Comparison of ENCODE assay signal across 21 cellular contexts in the genomic region with DNA sequence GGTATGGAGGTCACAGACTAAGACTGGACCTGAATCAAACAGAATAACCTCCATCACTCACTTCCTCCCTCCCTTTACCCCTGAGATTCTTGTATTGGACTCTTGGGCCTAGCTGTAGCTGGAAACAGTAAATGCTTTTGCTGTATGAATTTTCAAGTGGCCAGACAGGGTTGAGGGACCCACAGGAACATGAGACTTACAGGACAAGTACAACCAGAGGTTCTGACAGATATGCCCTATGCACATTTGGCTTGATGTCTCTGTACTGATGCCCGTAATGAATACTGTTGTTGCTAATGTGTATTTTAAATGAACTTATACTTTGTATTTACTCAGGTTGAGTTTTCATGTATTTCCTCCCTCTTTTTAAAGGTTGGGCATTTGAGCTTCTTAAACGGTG.
A peak's percentile ranks its signal among the peaks of the same experiment; 100 is the strongest.
DNase-seq lines count a peak whose midpoint lies in the region; ATAC-seq and TF ChIP-seq lines count a peak whose summit lies in the region.
"Had no signal": no experiment of that assay in that cellular context is flagged by ENCODE, and none has a peak within 500 bp of the region (broad histone marks: within the 10 kb centered on the region; RNA-seq: fewer than 3 reads in every experiment).

No MANE protein-coding gene starts in this region.

- H3K27ac ChIP-seq in IMR-90 (ENCODE audit: insufficient read depth, low read length), result no peak overlapping the region
- H3K27ac ChIP-seq: A549; BLaER1 treated with 17β-estradiol and CSF1 and Interleukin-3, amounts not matched to agents 10 nM and 100 nM had no signal

- H2BK20ac ChIP-seq in IMR-90 (ENCODE audit: low read depth, low read length), result no peak overlapping the region

- 0 out of 2 replicates have a peak overlapping the region, but pooled peaks have one; percentile 30 for H3K14ac ChIP-seq in IMR-90 (replicated peaks; ENCODE audit: low read depth, low read length)

- TF ChIP-seq RAD21 in IMR-90 (IDR thresholded peaks at IDR 0.05; ENCODE audit: low read length), result no peak

- in situ Hi-C loops in IMR-90 (cut with MboI; ENCODE audit: low sequenced_read_pairs), result no loop called here

- no peak overlapping the region for H2BK5ac ChIP-seq in IMR-90 (ENCODE audit: low read depth, low read length, poor library complexity, severe bottlenecking)

- no peak overlapping the region; the same call in 1 of the 2 replicates for H3K4ac ChIP-seq in IMR-90 (ENCODE audit: low read depth, low read length)

- no peak for TF ChIP-seq POLR2A in IMR-90 (IDR thresholded peaks at IDR 0.05; ENCODE audit: low read depth, low read length)

- H3K23ac ChIP-seq in IMR-90 (ENCODE audit: low read depth, low read length), result no peak overlapping the region

- intact Hi-C loops in activated CD8-positive, alpha-beta T cell treated with anti-CD3 and anti-CD28 coated beads for 36 hours (cut with micrococcal nuclease), result no loop called here
- intact Hi-C loops in IMR-90 (cut with micrococcal nuclease), result no loop called here

- no peaks in the 10 kb centered on the region for H3K4me1 ChIP-seq in IMR-90 (ENCODE audit: control insufficient read depth, insufficient read depth, low read length)
- H3K4me1 ChIP-seq: A549; BE2C; BLaER1 treated with 17β-estradiol and CSF1 and Interleukin-3, amounts not matched to agents 10 nM and 100 nM had no signal

- no peaks in the 10 kb centered on the region for H3K27me3 Mint-ChIP-seq in activated CD8-positive, alpha-beta T cell treated with anti-CD3 and anti-CD28 coated beads, Interleukin-2, amount 10 ng/mL, durations not matched to agents 7 days and 5 days (ENCODE audit: low read depth)
- H3K27me3 Mint-ChIP-seq in activated CD8-positive, alpha-beta T cell treated with anti-CD3 and anti-CD28 coated beads for 36 hours, result no peaks in the 10 kb centered on the region
- no peaks in the 10 kb centered on the region for H3K27me3 Mint-ChIP-seq in stimulated activated naive CD8-positive, alpha-beta T cell treated with anti-CD3 and anti-CD28 coated beads, Interleukin-15, amount 100 ng/mL, for 72 hours
- H3K27me3 Mint-ChIP-seq: CD4-positive, alpha-beta T cell; CD8-positive, alpha-beta memory T cell had no signal

- no peak overlapping the region for H3K27ac Mint-ChIP-seq in activated CD8-positive, alpha-beta T cell treated with anti-CD3 and anti-CD28 coated beads, Interleukin-2, amount 10 ng/mL, durations not matched to agents 7 days and 5 days
- no peak overlapping the region for H3K27ac Mint-ChIP-seq in activated CD8-positive, alpha-beta T cell treated with anti-CD3 and anti-CD28 coated beads for 36 hours
- H3K27ac Mint-ChIP-seq in stimulated activated naive CD8-positive, alpha-beta T cell treated with anti-CD3 and anti-CD28 coated beads, Interleukin-15, amount 100 ng/mL, for 72 hours, result no peak overlapping the region
- H3K27ac Mint-ChIP-seq: CD14-positive monocyte; CD4-positive, alpha-beta T cell had no signal

- dilution Hi-C loops in IMR-90 (cut with HindIII; ENCODE audit: low sequenced_read_pairs, unreplicated experiment), result no loop called here

- H3K4me3 ChIP-seq in IMR-90 (ENCODE audit: insufficient read depth, low read depth, low read length), result no peak overlapping the region
- H3K4me3 ChIP-seq: A549; BLaER1 treated with 17β-estradiol and CSF1 and Interleukin-3, amounts not matched to agents 10 nM and 100 nM had no signal

- BruUV-seq in IMR-90 (replicated peaks; lab: Mats Ljungman, UMichigan), result no TSS peak

- no peak overlapping the region for H4K5ac ChIP-seq in IMR-90 (ENCODE audit: low read depth, low read length)

- no peak overlapping the region for H2AK5ac ChIP-seq in IMR-90 (ENCODE audit: low read depth, low read length)

- no peak overlapping the region for H3K4me3 Mint-ChIP-seq in activated CD8-positive, alpha-beta T cell treated with anti-CD3 and anti-CD28 coated beads, Interleukin-2, amount 10 ng/mL, durations not matched to agents 7 days and 5 days
- H3K4me3 Mint-ChIP-seq in activated CD8-positive, alpha-beta T cell treated with anti-CD3 and anti-CD28 coated beads for 36 hours, result no peak overlapping the region
- no peak overlapping the region for H3K4me3 Mint-ChIP-seq in stimulated activated naive CD8-positive, alpha-beta T cell treated with anti-CD3 and anti-CD28 coated beads, Interleukin-15, amount 100 ng/mL, for 72 hours
- H3K4me3 Mint-ChIP-seq: CD14-positive monocyte; CD4-positive, alpha-beta T cell; CD8-positive, alpha-beta memory T cell had no signal

- POLR2A ChIA-PET in activated CD8-positive, alpha-beta T cell treated with anti-CD3 and anti-CD28 coated beads, Interleukin-2, amount 10 ng/mL, durations not matched to agents 7 days and 5 days (lab: Charles Lee), result no interaction called here
- POLR2A ChIA-PET in activated CD8-positive, alpha-beta T cell treated with anti-CD3 and anti-CD28 coated beads for 36 hours (lab: Charles Lee), result no interaction called here
- POLR2A ChIA-PET in IMR-90 (lab: Charles Lee; ENCODE audit: unreplicated experiment), result no interaction called here

- no CpG with 5 or more reads among the region's 2 CpGs for WGBS in IMR-90 (ENCODE audit: extremely low coverage in 2 of 2, insufficient read length in 1 of 2), 2 experiments

- H2AFZ ChIP-seq in IMR-90 (replicated peaks; ENCODE audit: low read length, poor library complexity), result no peak overlapping the region

- H3K4me1 Mint-ChIP-seq in activated CD8-positive, alpha-beta T cell treated with anti-CD3 and anti-CD28 coated beads, Interleukin-2, amount 10 ng/mL, durations not matched to agents 7 days and 5 days (ENCODE audit: low read depth), result no peaks in the 10 kb centered on the region
- H3K4me1 Mint-ChIP-seq in activated CD8-positive, alpha-beta T cell treated with anti-CD3 and anti-CD28 coated beads for 36 hours (ENCODE audit: low read depth), result no peaks in the 10 kb centered on the region
- H3K4me1 Mint-ChIP-seq in stimulated activated naive CD8-positive, alpha-beta T cell treated with anti-CD3 and anti-CD28 coated beads, Interleukin-15, amount 100 ng/mL, for 72 hours, result no peaks in the 10 kb centered on the region
- H3K4me1 Mint-ChIP-seq: CD14-positive monocyte had no signal

- TF ChIP-seq CTCF in activated CD8-positive, alpha-beta T cell treated with anti-CD3 and anti-CD28 coated beads for 36 hours (IDR thresholded peaks at IDR 0.05), result no peak
- TF ChIP-seq CTCF in IMR-90 (conservative IDR thresholded peaks at IDR 0.05; ENCODE audit: low read depth, low read length), result no peak

- H2BK120ac ChIP-seq in IMR-90 (ENCODE audit: low read depth, low read length), result no peak overlapping the region

- peaks cover 19% of the 10 kb centered on the region for H3K9me3 Mint-ChIP-seq in activated CD8-positive, alpha-beta T cell treated with anti-CD3 and anti-CD28 coated beads, Interleukin-2, amount 10 ng/mL, durations not matched to agents 7 days and 5 days (ENCODE audit: insufficient read depth)
- peaks cover 16% of the 10 kb centered on the region for H3K9me3 Mint-ChIP-seq in activated CD8-positive, alpha-beta T cell treated with anti-CD3 and anti-CD28 coated beads for 36 hours
- H3K9me3 Mint-ChIP-seq in stimulated activated naive CD8-positive, alpha-beta T cell treated with anti-CD3 and anti-CD28 coated beads, Interleukin-15, amount 100 ng/mL, for 72 hours, result peaks cover 11 to 27% of the 10 kb centered on the region in 2 donors

- peak; percentile 42 for ATAC-seq in activated CD8-positive, alpha-beta T cell treated with anti-CD3 and anti-CD28 coated beads, Interleukin-2, amount 10 ng/mL, durations not matched to agents 7 days and 5 days
- no peak for ATAC-seq in activated CD8-positive, alpha-beta T cell treated with anti-CD3 and anti-CD28 coated beads for 36 hours
- peak; percentile 60 for ATAC-seq in stimulated activated naive CD8-positive, alpha-beta T cell treated with anti-CD3 and anti-CD28 coated beads, Interleukin-15, amount 100 ng/mL, for 72 hours
- no peak for ATAC-seq in stimulated activated naive CD8-positive, alpha-beta T cell treated with anti-CD3 and anti-CD28 coated beads, Interleukin-15, Interleukin-2, amounts not matched to agents 100 U/mL and 50 U/mL, for 24 hours
- ATAC-seq in IMR-90 (ENCODE audit: low read depth), result no peak

- peaks cover 5% of the 10 kb centered on the region; the same call in 1 of the 2 replicates for H3K9me3 ChIP-seq in IMR-90 (ENCODE audit: control insufficient read depth, insufficient read depth, low read length)
- H3K9me3 ChIP-seq: BE2C had no signal

- H2BK15ac ChIP-seq in IMR-90 (ENCODE audit: low read depth, low read length), result no peak overlapping the region

- no peak overlapping the region for H2AK9ac ChIP-seq in IMR-90 (replicated peaks; ENCODE audit: low read depth, low read length, poor library complexity)

- H3K9me1 ChIP-seq in IMR-90 (ENCODE audit: insufficient read depth, low read length), result no peaks in the 10 kb centered on the region

- DNase-seq in activated CD8-positive, alpha-beta T cell treated with anti-CD3 and anti-CD28 coated beads, Interleukin-2, amount 10 ng/mL, durations not matched to agents 7 days and 5 days, result no peak
- no peak for DNase-seq in activated CD8-positive, alpha-beta T cell treated with anti-CD3 and anti-CD28 coated beads for 36 hours
- no peak for DNase-seq in stimulated activated naive CD8-positive, alpha-beta T cell treated with anti-CD3 and anti-CD28 coated beads, Interleukin-15, amount 100 ng/mL, for 72 hours
- no peak for DNase-seq in stimulated activated naive CD8-positive, alpha-beta T cell treated with anti-CD3 and anti-CD28 coated beads, Interleukin-15, Interleukin-2, amounts not matched to agents 100 U/mL and 50 U/mL, for 24 hours
- DNase-seq in IMR-90 (no peak), H4 (ENCODE audit: low spot score) (no peak), SK-N-DZ (ENCODE audit: low spot score) (no peak)
- DNase-seq: 8988T; ACHN; AML-193; BE2C; CD4-positive, alpha-beta T cell; CD8-positive, alpha-beta memory T cell; DMS 273 treated with DMSO at 0.1 percent for 48 hours; DMS79; GF-D8; GOT3; H7 had no signal

- no peaks in the 10 kb centered on the region for H3K36me3 ChIP-seq in IMR-90 (ENCODE audit: control insufficient read depth, insufficient read depth, low read length)
- H3K36me3 ChIP-seq: BE2C had no signal

- H4K20me1 ChIP-seq in IMR-90 (ENCODE audit: insufficient read depth, low read length), result no peaks in the 10 kb centered on the region
- H4K20me1 ChIP-seq: BLaER1 treated with 17β-estradiol and CSF1 and Interleukin-3, amounts not matched to agents 10 nM and 100 nM had no signal

- no peaks in the 10 kb centered on the region for H3K27me3 ChIP-seq in IMR-90 (ENCODE audit: control insufficient read depth, insufficient read depth, low read length)
- H3K27me3 ChIP-seq: BE2C; BLaER1 treated with 17β-estradiol and CSF1 and Interleukin-3, amounts not matched to agents 10 nM and 100 nM had no signal

- H4K91ac ChIP-seq in IMR-90 (ENCODE audit: insufficient read depth, low read depth, low read length), result no peak overlapping the region

- H3K4me2 ChIP-seq in IMR-90 (ENCODE audit: low read depth, low read length), result no peak overlapping the region
- H3K4me2 ChIP-seq: A549; BLaER1 treated with 17β-estradiol and CSF1 and Interleukin-3, amounts not matched to agents 10 nM and 100 nM had no signal

- H3K18ac ChIP-seq in IMR-90 (ENCODE audit: low read depth, low read length), result no peak overlapping the region

- H4K8ac ChIP-seq in IMR-90 (ENCODE audit: low read depth in 2 of 2, low read length in 2 of 2), result no peak overlapping the region

- no peak overlapping the region for H3K56ac ChIP-seq in IMR-90 (ENCODE audit: extremely low read depth, insufficient read depth, low read length)

- peaks cover 11% of the 10 kb centered on the region for H3K36me3 Mint-ChIP-seq in activated CD8-positive, alpha-beta T cell treated with anti-CD3 and anti-CD28 coated beads, Interleukin-2, amount 10 ng/mL, durations not matched to agents 7 days and 5 days (ENCODE audit: low read depth)
- peaks cover 35% of the 10 kb centered on the region for H3K36me3 Mint-ChIP-seq in activated CD8-positive, alpha-beta T cell treated with anti-CD3 and anti-CD28 coated beads for 36 hours (ENCODE audit: low read depth)

- peaks cover 0 to 8% of the 10 kb centered on the region in 2 experiments; a peak in 2 of 4 replicates for H3K79me1 ChIP-seq in IMR-90 (ENCODE audit: low read depth in 1 of 2, low read length in 2 of 2)

- CTCF ChIA-PET in activated CD8-positive, alpha-beta T cell treated with anti-CD3 and anti-CD28 coated beads, Interleukin-2, amount 10 ng/mL, durations not matched to agents 7 days and 5 days (lab: Charles Lee), result no interaction called here
- CTCF ChIA-PET in activated CD8-positive, alpha-beta T cell treated with anti-CD3 and anti-CD28 coated beads for 36 hours (lab: Charles Lee), result no interaction called here
- CTCF ChIA-PET in IMR-90 (lab: Yijun Ruan, JAX), result no interaction called here

- no peak overlapping the region for H3K9ac ChIP-seq in IMR-90 (ENCODE audit: low read depth, low read length)
- H3K9ac ChIP-seq: BLaER1 treated with 17β-estradiol and CSF1 and Interleukin-3, amounts not matched to agents 10 nM and 100 nM had no signal

Comparison
In these comparisons a context has a peak if more than half of its experiments do, and no peak if none do; other contexts are left out.
1. ATAC-seq: peak in activated CD8-positive, alpha-beta T cell treated with anti-CD3 and anti-CD28 coated beads, Interleukin-2, amount 10 ng/mL, durations not matched to agents 7 days and 5 days (single experiment) and stimulated activated naive CD8-positive, alpha-beta T cell treated with anti-CD3 and anti-CD28 coated beads, Interleukin-15, amount 100 ng/mL, for 72 hours (single experiment); none in activated CD8-positive, alpha-beta T cell treated with anti-CD3 and anti-CD28 coated beads for 36 hours (single experiment), stimulated activated naive CD8-positive, alpha-beta T cell treated with anti-CD3 and anti-CD28 coated beads, Interleukin-15, Interleukin-2, amounts not matched to agents 100 U/mL and 50 U/mL, for 24 hours (single experiment) and IMR-90 (single experiment).